17 cellular contexts compared by ENCODE assay signal in genomic region chr1:6278263-6278662, GRCh38. TPM values are rescaled to one million over a fixed set of nuclear protein-coding genes. Genes with fewer than 3 reads are reported as not detected.
A peak's percentile ranks its signal among the peaks of the same experiment; 100 is the strongest.
DNase-seq lines count a peak whose midpoint lies in the region; ATAC-seq and TF ChIP-seq lines count a peak whose summit lies in the region.
"Had no signal": no experiment of that assay in that cellular context is flagged by ENCODE, and none has a peak within 500 bp of the region (broad histone marks: within the 10 kb centered on the region; RNA-seq: fewer than 3 reads in every experiment).

No MANE protein-coding gene starts in this region.

- H3K9me3 Mint-ChIP-seq in neural crest cell (no peaks in the 10 kb centered on the region), endodermal cell (no peaks in the 10 kb centered on the region)
- H3K9me3 Mint-ChIP-seq: CD8-positive, alpha-beta memory T cell; GM23338; HFFc6 had no signal

- no peak overlapping the region for H3K9ac ChIP-seq in endodermal cell (ENCODE audit: extremely low read depth, low read length, poor library complexity, severe bottlenecking)
- H3K9ac ChIP-seq: BLaER1 had no signal

- H3K36me3 Mint-ChIP-seq in neural crest cell (ENCODE audit: low read depth), result no peaks in the 10 kb centered on the region
- no peaks in the 10 kb centered on the region for H3K36me3 Mint-ChIP-seq in endodermal cell (ENCODE audit: low read depth)

- no peaks in the 10 kb centered on the region for H3K27me3 Mint-ChIP-seq in neural crest cell (ENCODE audit: low read depth)
- H3K27me3 Mint-ChIP-seq in endodermal cell (ENCODE audit: insufficient read depth), result no peaks in the 10 kb centered on the region
- H3K27me3 Mint-ChIP-seq: CD8-positive, alpha-beta memory T cell had no signal

- H3K9me3 ChIP-seq in endodermal cell (ENCODE audit: control insufficient read depth, low read length), result no peaks in the 10 kb centered on the region
- H3K9me3 ChIP-seq: BLaER1, HAP-1 had no signal

- H3K27ac Mint-ChIP-seq in neural crest cell (ENCODE audit: unreplicated experiment) (peak overlapping the region; percentile 78), endodermal cell (no peak overlapping the region)
- H3K27ac Mint-ChIP-seq: HFFc6 had no signal

- H3K27ac ChIP-seq in RWPE1, result peak overlapping the region; percentile 13; the same call in 1 of the 2 replicates
- no peak overlapping the region for H3K27ac ChIP-seq in endodermal cell (ENCODE audit: low read depth, low read length)

- H3K4me3 ChIP-seq in endodermal cell (ENCODE audit: low read length), result no peak overlapping the region
- H3K4me3 ChIP-seq: BLaER1, GM12878, GM23338, HAP-1 had no signal

- H3K36me3 ChIP-seq in endodermal cell (ENCODE audit: control insufficient read depth, insufficient read depth, low read length), result no peaks in the 10 kb centered on the region

- TF ChIP-seq CTCF in RWPE1 (conservative IDR thresholded peaks at IDR 0.05; ENCODE audit: low read depth) (no peak), neural crest cell (conservative IDR thresholded peaks at IDR 0.05) (no peak), endodermal cell (conservative IDR thresholded peaks at IDR 0.05) (no peak)

- no peak overlapping the region for H3K4me3 Mint-ChIP-seq in neural crest cell
- H3K4me3 Mint-ChIP-seq in endodermal cell, result no peak overlapping the region
- H3K4me3 Mint-ChIP-seq: CD8-positive, alpha-beta memory T cell; GM23338; HFFc6 had no signal

- CTCF ChIA-PET in RWPE1 (lab: Yijun Ruan, JAX), result interaction anchor here (0.6 to 0.7 kb wide), 2 partner anchors 32 to 353 kb away, joined by 3 to 4 read pairs; no protein-coding TSS in a partner anchor

- peak; percentile 55 for DNase-seq in NCI-H82 (lab: John Stamatoyannopoulos, UW)
- DNase-seq in NCI-H82 treated with DMSO at 0.1 percent for 48 hours (lab: John Stamatoyannopoulos, UW; ENCODE audit: unreplicated experiment), result no peak
- DNase-seq in RWPE1 (ENCODE audit: low spot score), result no peak
- DNase-seq in neural crest cell (ENCODE audit: low read depth, low spot score), result no peak
- DNase-seq in endodermal cell, result no peak
- DNase-seq in GOT3 (lab: John Stamatoyannopoulos, UW), result no peak
- DNase-seq: 8988T; AML-193; CD8-positive, alpha-beta memory T cell; DMS79; HFFc6 had no signal

- POLR2A ChIA-PET in RWPE1 (lab: Yijun Ruan, JAX; ENCODE audit: low non-redundant PET), result no interaction called here

- H3K27me3 ChIP-seq in endodermal cell (ENCODE audit: control insufficient read depth, insufficient read depth, low read length, poor library complexity, severe bottlenecking), result no peaks in the 10 kb centered on the region
- H3K27me3 ChIP-seq: BLaER1 had no signal

- H3K4me1 Mint-ChIP-seq in neural crest cell (peaks cover 41% of the 10 kb centered on the region), endodermal cell (peaks cover 12% of the 10 kb centered on the region)
- H3K4me1 Mint-ChIP-seq: CD8-positive, alpha-beta memory T cell had no signal

- no peak for ATAC-seq in HG03039 (IDR thresholded peaks at IDR 0.05; ENCODE audit: unreplicated experiment)
- ATAC-seq: GM12878, GM23338 had no signal

- H3K4me1 ChIP-seq in endodermal cell (ENCODE audit: control insufficient read depth, insufficient read depth, low read length), result no peaks in the 10 kb centered on the region
- H3K4me1 ChIP-seq: HAP-1 had no signal

- 92 to 98% methylated on average over 7 to 9 of the region's 9 CpGs for WGBS in endodermal cell (ENCODE audit: insufficient coverage in 1 of 2, insufficient read length in 1 of 2), 2 experiments

RNA-seq across cellular contexts. Expression of gene GPR153, which starts 17.4 kb away (rescaled TPM):
- total RNA-seq in neural crest cell, result 28.1 and 28.7 TPM in 2 replicates
- 1 to 10 TPM; 2.4 to 2.8 TPM for total RNA-seq in endodermal cell
- 25.3 TPM for polyA plus RNA-seq in endodermal cell (2013, experiment 1 of 2)
- polyA plus RNA-seq in endodermal cell (2013, experiment 2 of 2), result 23.1 TPM

RNA-seq across cellular contexts. Expression of gene HES3, which starts 34.3 kb away (rescaled TPM):
- total RNA-seq in neural crest cell (23.6 and 25.2 TPM in 2 replicates), endodermal cell (1 to 10 TPM in 1 of 2 donors, not detected in 1; 2.7 TPM)
- 6.6 TPM for polyA plus RNA-seq in endodermal cell (2013, experiment 1 of 2)
- polyA plus RNA-seq in endodermal cell (2013, experiment 2 of 2), result 2.8 TPM
- total RNA-seq: CD8-positive, alpha-beta memory T cell; G401; GM12878; HFFc6 had no signal
- polyA plus RNA-seq: CD8-positive, alpha-beta memory T cell; GM12878 had no signal

RNA-seq across cellular contexts. Expression of gene ICMT, which starts 42.5 kb away (rescaled TPM):
- total RNA-seq in neural crest cell (85.4 and 92.8 TPM in 2 replicates), endodermal cell (10 to 100 TPM; 75.9 to 80.3 TPM)
- polyA plus RNA-seq in endodermal cell (2013, experiment 1 of 2), result 54.4 TPM
- 52.1 TPM for polyA plus RNA-seq in endodermal cell (2013, experiment 2 of 2)
